In genomic region chr18:56638232-56639093, GRCh38 we compare ENCODE assay signal across 1 cellular context.
TF ChIP-seq lines count a peak whose summit lies in the region.

TXNL1 (minus strand) TSS chr18:56638592; CDS start chr18:56638440, 152 bp downstream.

TF ChIP-seq in K562, 482 proteins besides CTCF, POLR2A, EP300 and RAD21 (continued from another document and continues in another):
- TF ChIP-seq FOXP4 (CRISPR knock-in tag; IDR thresholded peaks at IDR 0.05; ENCODE audit: borderline replicate concordance) (no peak), POLR2AphosphoS5 (IDR thresholded peaks at IDR 0.05; ENCODE audit: control insufficient read depth, insufficient read depth, low read depth, low read length) (peak; percentile 82), TBP (optimal IDR thresholded peaks at IDR 0.05; ENCODE audit: low read depth, low read length) (peak; percentile 33), RBFOX2 (IDR thresholded peaks at IDR 0.05; ENCODE audit: low read depth, low read length) (peak; percentile 91), NR0B1 (IDR thresholded peaks at IDR 0.05; ENCODE audit: partially characterized antibody) (no peak), DMBX1 (CRISPR knock-in tag; IDR thresholded peaks at IDR 0.05; ENCODE audit: borderline replicate concordance) (no peak), TEAD1 (CRISPR knock-in tag; IDR thresholded peaks at IDR 0.05) (no peak), SUPT5H (IDR thresholded peaks at IDR 0.05) (peak; percentile 82), NEUROD1 (IDR thresholded peaks at IDR 0.05; ENCODE audit: borderline replicate concordance, low read depth, low read length, partially characterized antibody) (peak; percentile 65), PRDM10 (IDR thresholded peaks at IDR 0.05; ENCODE audit: partially characterized antibody) (peak; percentile 32), HNRNPUL1 (IDR thresholded peaks at IDR 0.05; ENCODE audit: low read length) (no peak), SMAD1 (IDR thresholded peaks at IDR 0.05; ENCODE audit: low read depth, low read length, partially characterized antibody) (no peak), ZNF707 (CRISPR knock-in tag; conservative IDR thresholded peaks at IDR 0.05) (no peak), RBM15 (IDR thresholded peaks at IDR 0.05; ENCODE audit: insufficient read depth, low read length) (no peak), ATF1 (CRISPR knock-in tag; IDR thresholded peaks at IDR 0.05) (peak; percentile 63), ATF1 (tag; IDR thresholded peaks at IDR 0.05) (peak; percentile 96), ZNF780A (CRISPR knock-in tag; IDR thresholded peaks at IDR 0.05) (no peak), NFYB (IDR thresholded peaks at IDR 0.05; ENCODE audit: extremely low read depth, insufficient read length) (peak; percentile 16), ZBTB49 (CRISPR knock-in tag; IDR thresholded peaks at IDR 0.05; ENCODE audit: borderline replicate concordance) (no peak), FOSL1 (tag; conservative IDR thresholded peaks at IDR 0.05) (0 out of 2 replicates have a peak, but pooled peaks have one; percentile 21), RAD51 (IDR thresholded peaks at IDR 0.05; ENCODE audit: borderline replicate concordance, low read depth) (peak; percentile 88)
- TF ChIP-seq, protein P1, sequence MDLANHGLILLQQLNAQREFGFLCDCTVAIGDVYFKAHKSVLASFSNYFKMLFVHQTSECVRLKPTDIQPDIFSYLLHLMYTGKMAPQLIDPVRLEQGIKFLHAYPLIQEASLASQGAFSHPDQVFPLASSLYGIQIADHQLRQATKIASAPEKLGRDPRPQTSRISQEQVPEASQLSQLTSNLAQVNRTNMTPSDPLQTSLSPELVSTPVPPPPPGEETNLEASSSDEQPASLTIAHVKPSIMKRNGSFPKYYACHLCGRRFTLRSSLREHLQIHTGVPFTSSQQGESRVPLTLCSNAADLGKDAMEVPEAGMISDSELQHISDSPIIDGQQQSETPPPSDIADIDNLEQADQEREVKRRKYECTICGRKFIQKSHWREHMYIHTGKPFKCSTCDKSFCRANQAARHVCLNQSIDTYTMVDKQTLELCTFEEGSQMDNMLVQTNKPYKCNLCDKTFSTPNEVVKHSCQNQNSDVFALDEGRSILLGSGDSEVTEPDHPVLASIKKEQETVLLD (IDR thresholded peaks at IDR 0.05) = peak; percentile 96
- TF ChIP-seq, protein P2, sequence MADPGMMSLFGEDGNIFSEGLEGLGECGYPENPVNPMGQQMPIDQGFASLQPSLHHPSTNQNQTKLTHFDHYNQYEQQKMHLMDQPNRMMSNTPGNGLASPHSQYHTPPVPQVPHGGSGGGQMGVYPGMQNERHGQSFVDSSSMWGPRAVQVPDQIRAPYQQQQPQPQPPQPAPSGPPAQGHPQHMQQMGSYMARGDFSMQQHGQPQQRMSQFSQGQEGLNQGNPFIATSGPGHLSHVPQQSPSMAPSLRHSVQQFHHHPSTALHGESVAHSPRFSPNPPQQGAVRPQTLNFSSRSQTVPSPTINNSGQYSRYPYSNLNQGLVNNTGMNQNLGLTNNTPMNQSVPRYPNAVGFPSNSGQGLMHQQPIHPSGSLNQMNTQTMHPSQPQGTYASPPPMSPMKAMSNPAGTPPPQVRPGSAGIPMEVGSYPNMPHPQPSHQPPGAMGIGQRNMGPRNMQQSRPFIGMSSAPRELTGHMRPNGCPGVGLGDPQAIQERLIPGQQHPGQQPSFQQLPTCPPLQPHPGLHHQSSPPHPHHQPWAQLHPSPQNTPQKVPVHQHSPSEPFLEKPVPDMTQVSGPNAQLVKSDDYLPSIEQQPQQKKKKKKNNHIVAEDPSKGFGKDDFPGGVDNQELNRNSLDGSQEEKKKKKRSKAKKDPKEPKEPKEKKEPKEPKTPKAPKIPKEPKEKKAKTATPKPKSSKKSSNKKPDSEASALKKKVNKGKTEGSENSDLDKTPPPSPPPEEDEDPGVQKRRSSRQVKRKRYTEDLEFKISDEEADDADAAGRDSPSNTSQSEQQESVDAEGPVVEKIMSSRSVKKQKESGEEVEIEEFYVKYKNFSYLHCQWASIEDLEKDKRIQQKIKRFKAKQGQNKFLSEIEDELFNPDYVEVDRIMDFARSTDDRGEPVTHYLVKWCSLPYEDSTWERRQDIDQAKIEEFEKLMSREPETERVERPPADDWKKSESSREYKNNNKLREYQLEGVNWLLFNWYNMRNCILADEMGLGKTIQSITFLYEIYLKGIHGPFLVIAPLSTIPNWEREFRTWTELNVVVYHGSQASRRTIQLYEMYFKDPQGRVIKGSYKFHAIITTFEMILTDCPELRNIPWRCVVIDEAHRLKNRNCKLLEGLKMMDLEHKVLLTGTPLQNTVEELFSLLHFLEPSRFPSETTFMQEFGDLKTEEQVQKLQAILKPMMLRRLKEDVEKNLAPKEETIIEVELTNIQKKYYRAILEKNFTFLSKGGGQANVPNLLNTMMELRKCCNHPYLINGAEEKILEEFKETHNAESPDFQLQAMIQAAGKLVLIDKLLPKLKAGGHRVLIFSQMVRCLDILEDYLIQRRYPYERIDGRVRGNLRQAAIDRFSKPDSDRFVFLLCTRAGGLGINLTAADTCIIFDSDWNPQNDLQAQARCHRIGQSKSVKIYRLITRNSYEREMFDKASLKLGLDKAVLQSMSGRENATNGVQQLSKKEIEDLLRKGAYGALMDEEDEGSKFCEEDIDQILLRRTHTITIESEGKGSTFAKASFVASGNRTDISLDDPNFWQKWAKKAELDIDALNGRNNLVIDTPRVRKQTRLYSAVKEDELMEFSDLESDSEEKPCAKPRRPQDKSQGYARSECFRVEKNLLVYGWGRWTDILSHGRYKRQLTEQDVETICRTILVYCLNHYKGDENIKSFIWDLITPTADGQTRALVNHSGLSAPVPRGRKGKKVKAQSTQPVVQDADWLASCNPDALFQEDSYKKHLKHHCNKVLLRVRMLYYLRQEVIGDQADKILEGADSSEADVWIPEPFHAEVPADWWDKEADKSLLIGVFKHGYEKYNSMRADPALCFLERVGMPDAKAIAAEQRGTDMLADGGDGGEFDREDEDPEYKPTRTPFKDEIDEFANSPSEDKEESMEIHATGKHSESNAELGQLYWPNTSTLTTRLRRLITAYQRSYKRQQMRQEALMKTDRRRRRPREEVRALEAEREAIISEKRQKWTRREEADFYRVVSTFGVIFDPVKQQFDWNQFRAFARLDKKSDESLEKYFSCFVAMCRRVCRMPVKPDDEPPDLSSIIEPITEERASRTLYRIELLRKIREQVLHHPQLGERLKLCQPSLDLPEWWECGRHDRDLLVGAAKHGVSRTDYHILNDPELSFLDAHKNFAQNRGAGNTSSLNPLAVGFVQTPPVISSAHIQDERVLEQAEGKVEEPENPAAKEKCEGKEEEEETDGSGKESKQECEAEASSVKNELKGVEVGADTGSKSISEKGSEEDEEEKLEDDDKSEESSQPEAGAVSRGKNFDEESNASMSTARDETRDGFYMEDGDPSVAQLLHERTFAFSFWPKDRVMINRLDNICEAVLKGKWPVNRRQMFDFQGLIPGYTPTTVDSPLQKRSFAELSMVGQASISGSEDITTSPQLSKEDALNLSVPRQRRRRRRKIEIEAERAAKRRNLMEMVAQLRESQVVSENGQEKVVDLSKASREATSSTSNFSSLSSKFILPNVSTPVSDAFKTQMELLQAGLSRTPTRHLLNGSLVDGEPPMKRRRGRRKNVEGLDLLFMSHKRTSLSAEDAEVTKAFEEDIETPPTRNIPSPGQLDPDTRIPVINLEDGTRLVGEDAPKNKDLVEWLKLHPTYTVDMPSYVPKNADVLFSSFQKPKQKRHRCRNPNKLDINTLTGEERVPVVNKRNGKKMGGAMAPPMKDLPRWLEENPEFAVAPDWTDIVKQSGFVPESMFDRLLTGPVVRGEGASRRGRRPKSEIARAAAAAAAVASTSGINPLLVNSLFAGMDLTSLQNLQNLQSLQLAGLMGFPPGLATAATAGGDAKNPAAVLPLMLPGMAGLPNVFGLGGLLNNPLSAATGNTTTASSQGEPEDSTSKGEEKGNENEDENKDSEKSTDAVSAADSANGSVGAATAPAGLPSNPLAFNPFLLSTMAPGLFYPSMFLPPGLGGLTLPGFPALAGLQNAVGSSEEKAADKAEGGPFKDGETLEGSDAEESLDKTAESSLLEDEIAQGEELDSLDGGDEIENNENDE (IDR thresholded peaks at IDR 0.05; ENCODE audit: low read depth, low read length) = no peak
